Comparison of ENCODE assay signal across 1 cellular context in the genomic region with DNA sequence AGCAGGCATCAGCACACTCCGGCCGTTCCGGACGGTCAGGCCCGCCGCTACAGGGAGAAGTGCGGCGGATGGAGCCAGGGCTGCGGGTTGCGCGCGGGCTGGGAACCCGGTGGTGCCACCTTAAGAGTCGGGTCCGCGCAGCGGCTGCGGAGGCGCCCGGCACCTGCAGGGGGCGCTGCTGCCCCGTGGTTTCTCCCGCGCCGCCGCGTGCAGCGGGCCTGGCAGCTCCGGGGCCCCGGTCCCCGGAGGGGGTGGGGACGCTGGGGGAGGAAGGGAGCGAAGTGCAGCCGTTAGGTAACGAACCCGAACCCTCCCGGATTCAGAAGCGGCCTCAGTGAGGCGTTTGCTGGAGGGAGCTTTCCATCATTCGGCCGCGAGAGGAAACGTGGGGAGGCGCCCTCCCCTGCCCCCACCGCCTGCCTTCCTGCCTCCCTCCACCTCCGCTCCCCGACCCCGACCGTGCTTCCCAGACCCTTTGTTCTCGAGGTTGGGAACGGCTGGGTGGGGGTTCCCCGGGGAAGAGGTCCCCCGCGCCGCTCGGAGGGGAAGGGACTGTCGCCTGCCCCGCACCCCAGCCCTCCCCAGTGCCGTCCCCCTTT.
A peak's percentile ranks its signal among the peaks of the same experiment; 100 is the strongest.
TF ChIP-seq lines count a peak whose summit lies in the region.

No MANE protein-coding gene starts in this region.

TF ChIP-seq in WTC11, 78 proteins besides CTCF, POLR2A, EP300 and RAD21 (continued from another document and continues in another):
- peak; percentile 76 for TF ChIP-seq FOXP1 (CRISPR knock-in tag; IDR thresholded peaks at IDR 0.05; ENCODE audit: borderline replicate concordance)
- no peak for TF ChIP-seq ATF3 (CRISPR knock-in tag; conservative IDR thresholded peaks at IDR 0.05)
- TF ChIP-seq TP53 (CRISPR knock-in tag; IDR thresholded peaks at IDR 0.05) = peak; percentile 62
- TF ChIP-seq ZBTB21 (CRISPR knock-in tag; IDR thresholded peaks at IDR 0.05; ENCODE audit: borderline replicate concordance) = peak; percentile 82
- 0 out of 2 replicates have a peak, but pooled peaks have one; percentile 36 for TF ChIP-seq NR3C1 (CRISPR knock-in tag; conservative IDR thresholded peaks at IDR 0.05; ENCODE audit: low read depth)
- TF ChIP-seq SP1 (CRISPR knock-in tag; conservative IDR thresholded peaks at IDR 0.05) = peak; percentile 80
- TF ChIP-seq TCF7 (CRISPR knock-in tag; IDR thresholded peaks at IDR 0.05; ENCODE audit: low read depth) = peak; percentile 63; the same call in 1 of the 2 replicates
- TF ChIP-seq EMX1 (CRISPR knock-in tag; IDR thresholded peaks at IDR 0.05) = peak; percentile 44; the same call in 1 of the 2 replicates
- TF ChIP-seq, protein P1, sequence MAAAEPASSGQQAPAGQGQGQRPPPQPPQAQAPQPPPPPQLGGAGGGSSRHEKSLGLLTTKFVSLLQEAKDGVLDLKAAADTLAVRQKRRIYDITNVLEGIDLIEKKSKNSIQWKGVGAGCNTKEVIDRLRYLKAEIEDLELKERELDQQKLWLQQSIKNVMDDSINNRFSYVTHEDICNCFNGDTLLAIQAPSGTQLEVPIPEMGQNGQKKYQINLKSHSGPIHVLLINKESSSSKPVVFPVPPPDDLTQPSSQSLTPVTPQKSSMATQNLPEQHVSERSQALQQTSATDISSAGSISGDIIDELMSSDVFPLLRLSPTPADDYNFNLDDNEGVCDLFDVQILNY (CRISPR knock-in tag; IDR thresholded peaks at IDR 0.05) = peak; percentile 59; the same call in 1 of the 2 replicates
- TF ChIP-seq ETV6 (CRISPR knock-in tag; IDR thresholded peaks at IDR 0.05) = peak; percentile 97
- no peak for TF ChIP-seq SMAD4 (CRISPR knock-in tag; IDR thresholded peaks at IDR 0.05)
- 0 out of 2 replicates have a peak, but pooled peaks have one; percentile 43 for TF ChIP-seq NFE2L1 (CRISPR knock-in tag; IDR thresholded peaks at IDR 0.05)
- TF ChIP-seq USF2 (CRISPR knock-in tag; IDR thresholded peaks at IDR 0.05) = no peak
- TF ChIP-seq, protein P2, sequence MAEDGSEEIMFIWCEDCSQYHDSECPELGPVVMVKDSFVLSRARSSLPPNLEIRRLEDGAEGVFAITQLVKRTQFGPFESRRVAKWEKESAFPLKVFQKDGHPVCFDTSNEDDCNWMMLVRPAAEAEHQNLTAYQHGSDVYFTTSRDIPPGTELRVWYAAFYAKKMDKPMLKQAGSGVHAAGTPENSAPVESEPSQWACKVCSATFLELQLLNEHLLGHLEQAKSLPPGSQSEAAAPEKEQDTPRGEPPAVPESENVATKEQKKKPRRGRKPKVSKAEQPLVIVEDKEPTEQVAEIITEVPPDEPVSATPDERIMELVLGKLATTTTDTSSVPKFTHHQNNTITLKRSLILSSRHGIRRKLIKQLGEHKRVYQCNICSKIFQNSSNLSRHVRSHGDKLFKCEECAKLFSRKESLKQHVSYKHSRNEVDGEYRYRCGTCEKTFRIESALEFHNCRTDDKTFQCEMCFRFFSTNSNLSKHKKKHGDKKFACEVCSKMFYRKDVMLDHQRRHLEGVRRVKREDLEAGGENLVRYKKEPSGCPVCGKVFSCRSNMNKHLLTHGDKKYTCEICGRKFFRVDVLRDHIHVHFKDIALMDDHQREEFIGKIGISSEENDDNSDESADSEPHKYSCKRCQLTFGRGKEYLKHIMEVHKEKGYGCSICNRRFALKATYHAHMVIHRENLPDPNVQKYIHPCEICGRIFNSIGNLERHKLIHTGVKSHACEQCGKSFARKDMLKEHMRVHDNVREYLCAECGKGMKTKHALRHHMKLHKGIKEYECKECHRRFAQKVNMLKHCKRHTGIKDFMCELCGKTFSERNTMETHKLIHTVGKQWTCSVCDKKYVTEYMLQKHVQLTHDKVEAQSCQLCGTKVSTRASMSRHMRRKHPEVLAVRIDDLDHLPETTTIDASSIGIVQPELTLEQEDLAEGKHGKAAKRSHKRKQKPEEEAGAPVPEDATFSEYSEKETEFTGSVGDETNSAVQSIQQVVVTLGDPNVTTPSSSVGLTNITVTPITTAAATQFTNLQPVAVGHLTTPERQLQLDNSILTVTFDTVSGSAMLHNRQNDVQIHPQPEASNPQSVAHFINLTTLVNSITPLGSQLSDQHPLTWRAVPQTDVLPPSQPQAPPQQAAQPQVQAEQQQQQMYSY (CRISPR knock-in tag; IDR thresholded peaks at IDR 0.05) = 0 out of 2 replicates have a peak, but pooled peaks have one; percentile 40
- TF ChIP-seq, protein P3, sequence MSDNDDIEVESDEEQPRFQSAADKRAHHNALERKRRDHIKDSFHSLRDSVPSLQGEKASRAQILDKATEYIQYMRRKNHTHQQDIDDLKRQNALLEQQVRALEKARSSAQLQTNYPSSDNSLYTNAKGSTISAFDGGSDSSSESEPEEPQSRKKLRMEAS (CRISPR knock-in tag; IDR thresholded peaks at IDR 0.05) = peak; percentile 88
- TF ChIP-seq ZNF138 (CRISPR knock-in tag; conservative IDR thresholded peaks at IDR 0.05) = 0 out of 2 replicates have a peak, but pooled peaks have one; percentile 86
- TF ChIP-seq, protein P4, sequence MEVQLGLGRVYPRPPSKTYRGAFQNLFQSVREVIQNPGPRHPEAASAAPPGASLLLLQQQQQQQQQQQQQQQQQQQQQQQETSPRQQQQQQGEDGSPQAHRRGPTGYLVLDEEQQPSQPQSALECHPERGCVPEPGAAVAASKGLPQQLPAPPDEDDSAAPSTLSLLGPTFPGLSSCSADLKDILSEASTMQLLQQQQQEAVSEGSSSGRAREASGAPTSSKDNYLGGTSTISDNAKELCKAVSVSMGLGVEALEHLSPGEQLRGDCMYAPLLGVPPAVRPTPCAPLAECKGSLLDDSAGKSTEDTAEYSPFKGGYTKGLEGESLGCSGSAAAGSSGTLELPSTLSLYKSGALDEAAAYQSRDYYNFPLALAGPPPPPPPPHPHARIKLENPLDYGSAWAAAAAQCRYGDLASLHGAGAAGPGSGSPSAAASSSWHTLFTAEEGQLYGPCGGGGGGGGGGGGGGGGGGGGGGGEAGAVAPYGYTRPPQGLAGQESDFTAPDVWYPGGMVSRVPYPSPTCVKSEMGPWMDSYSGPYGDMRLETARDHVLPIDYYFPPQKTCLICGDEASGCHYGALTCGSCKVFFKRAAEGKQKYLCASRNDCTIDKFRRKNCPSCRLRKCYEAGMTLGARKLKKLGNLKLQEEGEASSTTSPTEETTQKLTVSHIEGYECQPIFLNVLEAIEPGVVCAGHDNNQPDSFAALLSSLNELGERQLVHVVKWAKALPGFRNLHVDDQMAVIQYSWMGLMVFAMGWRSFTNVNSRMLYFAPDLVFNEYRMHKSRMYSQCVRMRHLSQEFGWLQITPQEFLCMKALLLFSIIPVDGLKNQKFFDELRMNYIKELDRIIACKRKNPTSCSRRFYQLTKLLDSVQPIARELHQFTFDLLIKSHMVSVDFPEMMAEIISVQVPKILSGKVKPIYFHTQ (CRISPR knock-in tag; IDR thresholded peaks at IDR 0.05) = no peak
- 0 out of 2 replicates have a peak, but pooled peaks have one; percentile 53 for TF ChIP-seq PREB (CRISPR knock-in tag; IDR thresholded peaks at IDR 0.05; ENCODE audit: borderline replicate concordance)
- TF ChIP-seq, protein P5, sequence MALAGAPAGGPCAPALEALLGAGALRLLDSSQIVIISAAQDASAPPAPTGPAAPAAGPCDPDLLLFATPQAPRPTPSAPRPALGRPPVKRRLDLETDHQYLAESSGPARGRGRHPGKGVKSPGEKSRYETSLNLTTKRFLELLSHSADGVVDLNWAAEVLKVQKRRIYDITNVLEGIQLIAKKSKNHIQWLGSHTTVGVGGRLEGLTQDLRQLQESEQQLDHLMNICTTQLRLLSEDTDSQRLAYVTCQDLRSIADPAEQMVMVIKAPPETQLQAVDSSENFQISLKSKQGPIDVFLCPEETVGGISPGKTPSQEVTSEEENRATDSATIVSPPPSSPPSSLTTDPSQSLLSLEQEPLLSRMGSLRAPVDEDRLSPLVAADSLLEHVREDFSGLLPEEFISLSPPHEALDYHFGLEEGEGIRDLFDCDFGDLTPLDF (CRISPR knock-in tag; IDR thresholded peaks at IDR 0.05) = no peak
- peak; percentile 2; the same call in 1 of the 2 replicates for TF ChIP-seq MLX (CRISPR knock-in tag; IDR thresholded peaks at IDR 0.05)
- no peak for TF ChIP-seq RORB (CRISPR knock-in tag; IDR thresholded peaks at IDR 0.05)
- TF ChIP-seq ZNF219 (CRISPR knock-in tag; IDR thresholded peaks at IDR 0.05; ENCODE audit: borderline replicate concordance) = 0 out of 2 replicates have a peak, but pooled peaks have one; percentile 63
- TF ChIP-seq HMGXB4 (CRISPR knock-in tag; IDR thresholded peaks at IDR 0.05) = peak; percentile 89
- 0 out of 2 replicates have a peak, but pooled peaks have one; percentile 56 for TF ChIP-seq ESRRA (CRISPR knock-in tag; IDR thresholded peaks at IDR 0.05; ENCODE audit: borderline replicate concordance)
- TF ChIP-seq MYBL2 (CRISPR knock-in tag; IDR thresholded peaks at IDR 0.05) = peak; percentile 87
- TF ChIP-seq E2F4 (CRISPR knock-in tag; IDR thresholded peaks at IDR 0.05; ENCODE audit: borderline replicate concordance, low read depth) = 0 out of 2 replicates have a peak, but pooled peaks have one; percentile 66
- no peak; the same call in 1 of the 2 replicates for TF ChIP-seq STAT6 (CRISPR knock-in tag; conservative IDR thresholded peaks at IDR 0.05; ENCODE audit: low read depth)
- TF ChIP-seq JAZF1 (CRISPR knock-in tag; IDR thresholded peaks at IDR 0.05) = no peak
- 0 out of 2 replicates have a peak, but pooled peaks have one; percentile 71 for TF ChIP-seq FOXK1 (CRISPR knock-in tag; IDR thresholded peaks at IDR 0.05)
- peak; percentile 93 for TF ChIP-seq FOXP4 (CRISPR knock-in tag; IDR thresholded peaks at IDR 0.05)
- TF ChIP-seq JUN (CRISPR knock-in tag; IDR thresholded peaks at IDR 0.05) = no peak
